Comparison of ENCODE assay signal across 9 cellular contexts in the genomic region with DNA sequence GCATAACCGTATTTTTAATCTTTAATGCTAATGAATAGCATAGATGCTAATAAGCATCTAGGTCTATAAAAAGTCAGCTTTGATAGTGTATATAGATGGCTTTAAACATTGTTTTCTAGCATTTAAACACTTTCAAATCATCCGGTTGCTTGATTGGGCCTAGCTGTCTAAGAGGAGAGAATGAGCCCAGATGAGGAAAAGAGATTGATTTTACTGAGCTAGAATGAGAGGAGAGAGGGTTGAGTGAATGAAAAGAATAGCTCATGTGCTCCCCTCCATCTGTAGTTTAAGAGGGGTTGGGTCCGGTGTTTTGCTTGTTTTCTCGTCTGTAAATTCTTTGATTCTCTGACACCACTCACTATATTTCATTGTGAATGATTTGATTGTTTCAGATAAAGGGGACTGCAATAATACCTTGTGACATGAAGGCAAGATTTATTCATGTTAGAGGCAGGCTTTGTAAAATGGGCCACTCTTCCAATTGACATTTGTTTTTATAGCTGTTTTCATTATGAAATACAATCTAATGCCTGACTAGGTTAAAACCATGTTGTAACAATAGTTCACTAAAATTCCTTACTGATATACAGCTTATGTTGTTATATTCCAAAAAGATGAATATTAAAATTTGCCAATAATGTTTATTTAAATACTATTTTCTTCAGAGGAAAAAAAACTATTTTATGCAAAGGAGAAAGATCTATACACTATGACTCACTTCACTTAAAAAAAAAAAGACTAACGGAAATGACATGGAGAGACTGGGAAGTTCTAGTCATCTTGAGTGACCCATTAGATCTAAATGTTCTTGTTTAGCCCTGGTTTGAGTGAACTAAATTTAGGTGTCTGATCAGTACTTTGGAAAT. TPM values are rescaled to one million over a fixed set of nuclear protein-coding genes. Genes with fewer than 3 reads are reported as not detected.
DNase-seq lines count a peak whose midpoint lies in the region; ATAC-seq and TF ChIP-seq lines count a peak whose summit lies in the region.
"Had no signal": no experiment of that assay in that cellular context is flagged by ENCODE, and none has a peak within 500 bp of the region (broad histone marks: within the 10 kb centered on the region; RNA-seq: fewer than 3 reads in every experiment).

No MANE protein-coding gene starts in this region.

- no peak for TF ChIP-seq EP300 in esophagus muscularis mucosa (IDR thresholded peaks at IDR 0.05)

- no peak for DNase-seq in GM06990 (ENCODE audit: extremely low read depth, insufficient read length)
- DNase-seq in SK-N-MC (ENCODE audit: low read depth, low spot score) = no peak
- DNase-seq in esophagus muscularis mucosa (ENCODE audit: extremely low spot score) = no peak
- DNase-seq in pulmonary artery endothelial cell (ENCODE audit: low read depth, low spot score) = peak; percentile 68
- no peak for DNase-seq in GM19240 (ENCODE audit: insufficient read length, low spot score)
- no peak for DNase-seq in NCI-H524 (lab: John Stamatoyannopoulos, UW)
- DNase-seq in stimulated activated CD4-positive, alpha-beta T cell treated with anti-CD3 and anti-CD28 coated beads, Interleukin-4, amount 100 ng/mL, for 24 hours = no peak
- DNase-seq: left colon had no signal

- H3K36me3 ChIP-seq in GM06990 (ENCODE audit: control insufficient read depth, insufficient read depth, low read length) (no peaks in the 10 kb centered on the region), SK-N-MC (ENCODE audit: insufficient read depth, low read length) (no peaks in the 10 kb centered on the region), esophagus muscularis mucosa (no peaks in the 10 kb centered on the region)

- H3K27ac ChIP-seq in SK-N-MC (peak overlapping the region; percentile 43), esophagus muscularis mucosa (replicated peaks in 1 of 4) (peak overlapping the region; percentile 35 to 46 (median 42))

- ATAC-seq in HG03571 (IDR thresholded peaks at IDR 0.05; ENCODE audit: unreplicated experiment) = no peak
- ATAC-seq: left colon had no signal

- 70% methylated on average over 5 of the region's 5 CpGs for WGBS in esophagus muscularis mucosa

- TF ChIP-seq CTCF in GM06990 (IDR thresholded peaks at IDR 0.05; ENCODE audit: insufficient read depth, low read length, poor library complexity, severe bottlenecking) (no peak), esophagus muscularis mucosa (IDR thresholded peaks at IDR 0.05) (no peak)

- H3K27me3 ChIP-seq in GM06990 (replicated peaks; ENCODE audit: control insufficient read depth, insufficient read depth, low read length) (no peaks in the 10 kb centered on the region), esophagus muscularis mucosa (no peaks in the 10 kb centered on the region)

- peak overlapping the region; percentile 93 for H3K9ac ChIP-seq in SK-N-MC (ENCODE audit: insufficient read length)

- H3K4me1 ChIP-seq in esophagus muscularis mucosa = peaks cover 48 to 84% (median 80%) of the 10 kb centered on the region in 4 donors

- peak overlapping the region; percentile 83 for H3K4me3 ChIP-seq in GM06990 (replicated peaks; ENCODE audit: low read depth, low read length)
- H3K4me3 ChIP-seq in SK-N-MC = peak overlapping the region; percentile 93
- peak overlapping the region in 2 of 4 donors; percentile 9 to 74 for H3K4me3 ChIP-seq in esophagus muscularis mucosa

- TF ChIP-seq POLR2A in esophagus muscularis mucosa (IDR thresholded peaks at IDR 0.05; ENCODE audit: low read depth) = no peak

- H3K9me3 ChIP-seq in SK-N-MC (ENCODE audit: low read depth, low read length) = no peaks in the 10 kb centered on the region
- H3K9me3 ChIP-seq in esophagus muscularis mucosa = no peaks in the 10 kb centered on the region

- intact Hi-C loops in esophagus muscularis mucosa (cut with DNase I) = no loop called here

RNA-seq across cellular contexts. Expression of gene PTPN1, which starts 3.2 kb away (rescaled TPM):
- total RNA-seq in esophagus muscularis mucosa = 10 to 100 TPM; 21.2 to 49.0 (median 41.0) TPM
- 50.9 and 62.8 TPM in 2 replicates for total RNA-seq in pulmonary artery endothelial cell
